ENCODE assay signal across 8 cellular contexts in genomic region chr16:58755989-58756649, GRCh38. TPM values are rescaled to one million over a fixed set of nuclear protein-coding genes. Genes with fewer than 3 reads are reported as not detected.
DNase-seq lines count a peak whose midpoint lies in the region; ATAC-seq and TF ChIP-seq lines count a peak whose summit lies in the region.

No MANE protein-coding gene starts in this region.

- no peak overlapping the region for H2BK12ac ChIP-seq in neuronal stem cell (ENCODE audit: low read length)

- H3K9me3 ChIP-seq in neuronal stem cell (replicated peaks in 1 of 2; ENCODE audit: control insufficient read depth in 2 of 2, insufficient read depth in 1 of 2, low read depth in 1 of 2, low read length in 2 of 2) (no peaks in the 10 kb centered on the region), suprapubic skin (no peaks in the 10 kb centered on the region)

- H3K4me3 ChIP-seq in fibroblast of pulmonary artery (replicated peaks; ENCODE audit: low read depth, low read length): no peak overlapping the region
- no peak overlapping the region for H3K4me3 ChIP-seq in neuronal stem cell (ENCODE audit: low read length in 2 of 2)
- H3K4me3 ChIP-seq in suprapubic skin: no peak overlapping the region

- no peak overlapping the region for H3K18ac ChIP-seq in neuronal stem cell (ENCODE audit: low read length)

- H2BK15ac ChIP-seq in neuronal stem cell (ENCODE audit: low read length): no peak overlapping the region

- H3K27ac ChIP-seq in neuronal stem cell (replicated peaks; ENCODE audit: low read length): no peak overlapping the region
- no peak overlapping the region for H3K27ac ChIP-seq in suprapubic skin

- no peak for TF ChIP-seq POLR2A in suprapubic skin (IDR thresholded peaks at IDR 0.05)

- H2BK5ac ChIP-seq in neuronal stem cell (ENCODE audit: low read length): no peak overlapping the region

- H2AK5ac ChIP-seq in neuronal stem cell (ENCODE audit: low read depth, low read length): no peak overlapping the region

- no CpG with 5 or more reads among the region's 17 CpGs for WGBS in neuronal stem cell (ENCODE audit: extremely low coverage in 2 of 2, insufficient read length in 2 of 2, insufficient replicate concordance in 1 of 2), 2 donors
- WGBS in suprapubic skin: 32% methylated on average over 17 of the region's 17 CpGs

- no peak for TF ChIP-seq EP300 in suprapubic skin (IDR thresholded peaks at IDR 0.05)

- H4K91ac ChIP-seq in neuronal stem cell (ENCODE audit: low read depth, low read length, poor library complexity): no peak overlapping the region

- DNase-seq in DMS 273 treated with DMSO at 0.1 percent for 48 hours (lab: John Stamatoyannopoulos, UW) (peak; percentile 24), HS-27A (ENCODE audit: low read depth) (peak; percentile 35), OCI-M1 (lab: John Stamatoyannopoulos, UW) (peak; percentile 82), fibroblast of pulmonary artery (ENCODE audit: low read depth) (peak; percentile 79), neuronal stem cell (ENCODE audit: low spot score) (peak; percentile 62), suprapubic skin (ENCODE audit: low spot score in 2 of 2) (peak; percentile 66 to 85)
- DNase-seq in activated T-cell treated with anti-CD3 and anti-CD28 coated beads, Interleukin-2, amount 50 U/mL, for 48 hours: peak; percentile 80 to 83

- H3K9ac ChIP-seq in neuronal stem cell (ENCODE audit: low read depth, low read length, poor library complexity): no peak overlapping the region

- H4K8ac ChIP-seq in neuronal stem cell (ENCODE audit: low read depth, low read length): no peak overlapping the region

- H3K79me1 ChIP-seq in neuronal stem cell (ENCODE audit: low read depth, low read length): no peaks in the 10 kb centered on the region

- no peak overlapping the region for H2BK120ac ChIP-seq in neuronal stem cell (ENCODE audit: low read depth, low read length)

- H3K36me3 ChIP-seq in neuronal stem cell (replicated peaks in 1 of 2; ENCODE audit: control insufficient read depth in 2 of 2, insufficient read depth in 2 of 2, low read length in 2 of 2) (no peaks in the 10 kb centered on the region), suprapubic skin (no peaks in the 10 kb centered on the region)

- peak; percentile 94 for ATAC-seq in GM21381 (IDR thresholded peaks at IDR 0.05; ENCODE audit: unreplicated experiment)

- H2AFZ ChIP-seq in neuronal stem cell (ENCODE audit: low read length): peak overlapping the region; percentile 23

- H3K4me2 ChIP-seq in neuronal stem cell (ENCODE audit: insufficient read depth, low read length, poor library complexity, severe bottlenecking): no peak overlapping the region

- no peak overlapping the region for H3K23ac ChIP-seq in neuronal stem cell (ENCODE audit: low read depth, low read length, poor library complexity)

- H3K27me3 ChIP-seq in neuronal stem cell (ENCODE audit: control insufficient read depth in 3 of 3, insufficient read depth in 3 of 3, low read depth in 1 of 3, low read length in 3 of 3) (peaks cover 0 to 29% (median 0%) of the 10 kb centered on the region in 3 experiments), suprapubic skin (peaks cover 5% of the 10 kb centered on the region)

- no peak overlapping the region for H3K4ac ChIP-seq in neuronal stem cell (ENCODE audit: low read length)

- TF ChIP-seq CTCF in fibroblast of pulmonary artery (IDR thresholded peaks at IDR 0.05; ENCODE audit: low read length, missing control alignments) (peak; percentile 79), suprapubic skin (IDR thresholded peaks at IDR 0.05) (peak in 1 of 2 donors; percentile 53)

- H3K14ac ChIP-seq in neuronal stem cell (ENCODE audit: low read length): no peak overlapping the region

- H3K4me1 ChIP-seq in neuronal stem cell (ENCODE audit: control insufficient read depth in 2 of 2, insufficient read depth in 1 of 2, low read depth in 1 of 2, low read length in 2 of 2) (peaks cover 3 to 4% of the 10 kb centered on the region in 2 donors), suprapubic skin (no peaks in the 10 kb centered on the region)

RNA-seq across cellular contexts. Expression of gene GOT2, which starts 22.0 kb away (rescaled TPM):
- 86.7 TPM for polyA plus RNA-seq in neuronal stem cell (2013, experiment 1 of 2)
- 87.0 TPM for polyA plus RNA-seq in neuronal stem cell (2013, experiment 2 of 2)
- 10 to 100 TPM; 44.9 to 92.5 (median 78.8) TPM for total RNA-seq in suprapubic skin

Comparison
In these comparisons a context has a peak if more than half of its experiments do, and no peak if none do; other contexts are left out.
1. DNase-seq: peak in every context shown above with its lines; median percentile 82 in OCI-M1; 82 in activated T-cell treated with anti-CD3 and anti-CD28 coated beads, Interleukin-2, amount 50 U/mL, for 48 hours; 79 in fibroblast of pulmonary artery; 76 in suprapubic skin; 62 in neuronal stem cell; 35 in HS-27A; 24 in DMS 273 treated with DMSO at 0.1 percent for 48 hours.